Comparison of ENCODE assay signal across 1 cellular context in genomic region chrX:40145670-40146470, GRCh38.
TF ChIP-seq lines count a peak whose summit lies in the region.

No MANE protein-coding gene starts in this region.

TF ChIP-seq in HCT116, 20 proteins besides CTCF, POLR2A, EP300 and RAD21 (continued from another document):
- TF ChIP-seq, protein P1, sequence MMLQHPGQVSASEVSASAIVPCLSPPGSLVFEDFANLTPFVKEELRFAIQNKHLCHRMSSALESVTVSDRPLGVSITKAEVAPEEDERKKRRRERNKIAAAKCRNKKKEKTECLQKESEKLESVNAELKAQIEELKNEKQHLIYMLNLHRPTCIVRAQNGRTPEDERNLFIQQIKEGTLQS (IDR thresholded peaks at IDR 0.05): no peak
- TF ChIP-seq JUND (IDR thresholded peaks at IDR 0.05) (no peak), ZFX (IDR thresholded peaks at IDR 0.05) (no peak), POLR2AphosphoS5 (IDR thresholded peaks at IDR 0.05; ENCODE audit: low read depth, low read length) (no peak), SRF (IDR thresholded peaks at IDR 0.05; ENCODE audit: low read depth) (no peak), FOSL1 (IDR thresholded peaks at IDR 0.05; ENCODE audit: low read depth) (no peak), MAX (IDR thresholded peaks at IDR 0.05) (no peak), ZNF274 (IDR thresholded peaks at IDR 0.05; ENCODE audit: low read depth, low read length) (no peak), SP1 (IDR thresholded peaks at IDR 0.05; ENCODE audit: low read depth) (no peak), EGR1 (IDR thresholded peaks at IDR 0.05; ENCODE audit: low read depth) (no peak), ELF1 (IDR thresholded peaks at IDR 0.05; ENCODE audit: borderline replicate concordance, low read depth) (no peak), YY1 (IDR thresholded peaks at IDR 0.05; ENCODE audit: extremely low read depth, insufficient replicate concordance, low read depth, low read length) (no peak)
TF ChIP-seq in HCT116: peak in this region for 0.
